ENCODE assay signal across 22 cellular contexts in genomic region chr11:71266114-71266833, GRCh38. TPM values are rescaled to one million over a fixed set of nuclear protein-coding genes. Genes with fewer than 3 reads are reported as not detected.
A peak's percentile ranks its signal among the peaks of the same experiment; 100 is the strongest.
DNase-seq lines count a peak whose midpoint lies in the region; ATAC-seq and TF ChIP-seq lines count a peak whose summit lies in the region.
"Had no signal": no experiment of that assay in that cellular context is flagged by ENCODE, and none has a peak within 500 bp of the region (broad histone marks: within the 10 kb centered on the region; RNA-seq: fewer than 3 reads in every experiment).

No MANE protein-coding gene starts in this region.

- no peak for TF ChIP-seq POLR2A in esophagus muscularis mucosa (IDR thresholded peaks at IDR 0.05; ENCODE audit: low read depth)

- H3K4me3 ChIP-seq in mesendoderm (ENCODE audit: low read length) (no peak overlapping the region), esophagus muscularis mucosa (no peak overlapping the region)
- H3K4me3 ChIP-seq: ascending aorta, coronary artery, vagina had no signal

- H3K4me2 ChIP-seq in mesendoderm (ENCODE audit: low read length), result peak overlapping the region; percentile 47

- no peak overlapping the region for H2AK5ac ChIP-seq in mesendoderm (ENCODE audit: low read length)

- no peaks in the 10 kb centered on the region for H3K27me3 ChIP-seq in mesendoderm (ENCODE audit: insufficient read depth, low read length, poor library complexity)
- peaks cover 0 to 58% (median 0%) of the 10 kb centered on the region in 4 donors for H3K27me3 ChIP-seq in esophagus muscularis mucosa
- H3K27me3 ChIP-seq: ascending aorta, vagina had no signal

- no peak overlapping the region for H3K9ac ChIP-seq in mesendoderm (ENCODE audit: low read length)

- no peaks in the 10 kb centered on the region for H3K4me1 ChIP-seq in mesendoderm (ENCODE audit: control insufficient read depth, low read depth, low read length)
- H3K4me1 ChIP-seq in esophagus muscularis mucosa, result no peaks in the 10 kb centered on the region
- H3K4me1 ChIP-seq: ascending aorta, vagina had no signal

- H3K36me3 Mint-ChIP-seq in MCF 10A (ENCODE audit: insufficient read depth, unreplicated experiment), result no peaks in the 10 kb centered on the region

- POLR2A ChIA-PET in MCF 10A (lab: Yijun Ruan, JAX), result no interaction called here

- H3K56ac ChIP-seq in mesendoderm (ENCODE audit: low read length), result peak overlapping the region; percentile 74

- WGBS in mesendoderm (ENCODE audit: extremely low coverage, insufficient coverage, low lambda C conversion rate), result no CpG with 5 or more reads among the region's 22 CpGs
- 46% methylated on average over 21 of the region's 22 CpGs for WGBS in esophagus muscularis mucosa

- DNase-seq in T47D (ENCODE audit: low read depth in 1 of 2, low spot score in 1 of 2) (peak; percentile 89 to 90), MCF 10A (ENCODE audit: unreplicated experiment) (no peak), mesendoderm (peak; percentile 79), ureter (ENCODE audit: low spot score) (peak; percentile 14), esophagus muscularis mucosa (ENCODE audit: extremely low spot score) (no peak)
- DNase-seq: ACHN; activated naive CD4-positive, alpha-beta T cell; CD4-positive, alpha-beta T cell; foreskin melanocyte; NCI-H1436 treated with DMSO at 0.1 percent for 48 hours; NCI-H345; retina; SIG-M5; stimulated activated CD4-positive, alpha-beta T cell treated with anti-CD3 and anti-CD28 coated beads, Interleukin-15, amount 100 ng/mL, for 24 hours; stimulated activated naive CD4-positive, alpha-beta T cell treated with Interleukin-2 at 50 U/mL for 16 hours; T-helper 2 cell had no signal

- H3K27ac Mint-ChIP-seq in MCF 10A (ENCODE audit: low read depth, unreplicated experiment), result no peak overlapping the region
- H3K27ac Mint-ChIP-seq: CD4-positive, alpha-beta T cell had no signal

- no peaks in the 10 kb centered on the region for H3K9me3 Mint-ChIP-seq in MCF 10A (ENCODE audit: unreplicated experiment)
- H3K9me3 Mint-ChIP-seq: CD4-positive, alpha-beta T cell had no signal

- no peaks in the 10 kb centered on the region for H3K27me3 Mint-ChIP-seq in MCF 10A (ENCODE audit: insufficient read depth, unreplicated experiment)

- CTCF ChIA-PET in MCF 10A (lab: Yijun Ruan, JAX), result no interaction called here

- H3K9me3 ChIP-seq in esophagus muscularis mucosa, result no peaks in the 10 kb centered on the region
- H3K9me3 ChIP-seq: ascending aorta, vagina had no signal

- no peak overlapping the region for H4K8ac ChIP-seq in mesendoderm (ENCODE audit: low read depth, low read length)

- no peaks in the 10 kb centered on the region for H3K79me1 ChIP-seq in mesendoderm (ENCODE audit: low read length)

- in situ Hi-C loops in T47D (cut with HindIII; ENCODE audit: low pct_unique_long_range_greater_than_20kb, low sequenced_read_pairs), result no loop called here

- H2BK15ac ChIP-seq in mesendoderm (replicated peaks; ENCODE audit: low read depth), result no peak overlapping the region

- H3K4me1 Mint-ChIP-seq in MCF 10A (ENCODE audit: insufficient read depth, unreplicated experiment), result peaks cover 8% of the 10 kb centered on the region

- H3K4me3 Mint-ChIP-seq in MCF 10A (ENCODE audit: unreplicated experiment), result no peak overlapping the region
- H3K4me3 Mint-ChIP-seq: CD4-positive, alpha-beta T cell had no signal

- H4K5ac ChIP-seq in mesendoderm (ENCODE audit: low read length), result no peak overlapping the region

- no peak overlapping the region for H3K18ac ChIP-seq in mesendoderm (ENCODE audit: low read length)

- H3K4ac ChIP-seq in mesendoderm (ENCODE audit: low read depth, low read length), result no peak overlapping the region

- no peak for TF ChIP-seq EP300 in esophagus muscularis mucosa (IDR thresholded peaks at IDR 0.05)

- no peak overlapping the region for H3K27ac ChIP-seq in mesendoderm (ENCODE audit: low read depth, low read length)
- no peak overlapping the region for H3K27ac ChIP-seq in esophagus muscularis mucosa (replicated peaks in 1 of 4)
- H3K27ac ChIP-seq: ascending aorta, coronary artery, vagina had no signal

- ATAC-seq in esophagus mucosa (peak; percentile 80), GM19397 (IDR thresholded peaks at IDR 0.05; ENCODE audit: unreplicated experiment) (no peak), GM19395 (IDR thresholded peaks at IDR 0.05; ENCODE audit: unreplicated experiment) (no peak)

- TF ChIP-seq CTCF in MCF 10A (IDR thresholded peaks at IDR 0.05; ENCODE audit: unreplicated experiment) (no peak), esophagus muscularis mucosa (IDR thresholded peaks at IDR 0.05) (no peak)

- no peaks in the 10 kb centered on the region for H3K79me2 ChIP-seq in mesendoderm (ENCODE audit: control insufficient read depth, insufficient read depth, low read length)

- no peak overlapping the region for H3K23ac ChIP-seq in mesendoderm (ENCODE audit: low read length)

- no peak overlapping the region for H2BK120ac ChIP-seq in mesendoderm (ENCODE audit: low read depth, low read length)

- H3K36me3 ChIP-seq in mesendoderm (ENCODE audit: control insufficient read depth, insufficient read depth, low read length) (no peaks in the 10 kb centered on the region), esophagus muscularis mucosa (no peaks in the 10 kb centered on the region)
- H3K36me3 ChIP-seq: ascending aorta, vagina had no signal

- intact Hi-C loops in MCF 10A (cut with micrococcal nuclease), result no loop called here
- intact Hi-C loops in esophagus muscularis mucosa (cut with DNase I), result no loop called here

- no peak overlapping the region for H2BK5ac ChIP-seq in mesendoderm (ENCODE audit: low read length)

- BruUV-seq in MCF 10A (replicated peaks; lab: Mats Ljungman, UMichigan), result no TSS peak

RNA-seq across cellular contexts. Expression of gene SHANK2, which starts 13.9 kb away (rescaled TPM):
- 0.52 and 0.86 TPM in 2 replicates for total RNA-seq in MCF 10A (2022)
- total RNA-seq in esophagus mucosa, result 2.5 TPM
- 7.5 TPM for polyA plus RNA-seq in mesendoderm (2013, experiment 1 of 2)
- polyA plus RNA-seq in mesendoderm (2013, experiment 2 of 2), result 7.3 TPM
- total RNA-seq in ureter, result 77.1 TPM
- total RNA-seq in esophagus muscularis mucosa, result 10 to 100 TPM; 10.8 to 25.3 (median 15.6) TPM
- total RNA-seq: CD4-positive, alpha-beta T cell had no signal

Comparison
In these comparisons a context has a peak if more than half of its experiments do, and no peak if none do; other contexts are left out.
1. DNase-seq: peak in T47D (2 of 2), mesendoderm (single experiment) and ureter (single experiment); none in MCF 10A (single experiment) and esophagus muscularis mucosa (single experiment).